9 cellular contexts compared by ENCODE assay signal in genomic region chr6:122869437-122870024, GRCh38.
DNase-seq lines count a peak whose midpoint lies in the region; ATAC-seq and TF ChIP-seq lines count a peak whose summit lies in the region.
"Had no signal": no experiment of that assay in that cellular context is flagged by ENCODE, and none has a peak within 500 bp of the region (broad histone marks: within the 10 kb centered on the region; RNA-seq: fewer than 3 reads in every experiment).

No MANE protein-coding gene starts in this region.

- no peak overlapping the region for H3K4me3 ChIP-seq in PC-3 (ENCODE audit: low read length)
- no peak overlapping the region for H3K4me3 ChIP-seq in epithelial cell of proximal tubule (ENCODE audit: low read depth, low read length)
- no peak overlapping the region for H3K4me3 ChIP-seq in neural cell (ENCODE audit: low read length)
- H3K4me3 ChIP-seq: BLaER1 had no signal

- no peak overlapping the region for H3K4ac ChIP-seq in H9 (ENCODE audit: low read depth, low read length)

- H4K5ac ChIP-seq in H9 (ENCODE audit: insufficient read length, low read depth, low read length) = no peak overlapping the region

- H3K36me3 Mint-ChIP-seq in H9 (ENCODE audit: insufficient read depth in 1 of 3, low read depth in 3 of 3) = no peaks in the 10 kb centered on the region

- no peaks in the 10 kb centered on the region for H3F3A ChIP-seq in PC-3 (ENCODE audit: low read length, unreplicated experiment)
- H3F3A ChIP-seq in neural cell (ENCODE audit: insufficient read depth, low read length, poor library complexity, severe bottlenecking) = no peaks in the 10 kb centered on the region

- H3K36me3 ChIP-seq in PC-3 (ENCODE audit: low read depth, low read length) (no peaks in the 10 kb centered on the region), neural cell (ENCODE audit: insufficient read depth, low read length) (no peaks in the 10 kb centered on the region)
- H3K36me3 ChIP-seq: BLaER1 had no signal

- no peak overlapping the region for H4K91ac ChIP-seq in H9 (ENCODE audit: insufficient read length, low read depth, low read length)

- CTCF ChIA-PET in PC-3 (lab: Charles Lee) = interaction anchor here (0.5 to 1.3 kb wide), 6 partner anchors 55 to 846 kb away, joined by 3 to 5 read pairs (median 3); no protein-coding TSS in a partner anchor

- H3K4me1 Mint-ChIP-seq in H9 = peaks cover 3 to 4% of the 10 kb centered on the region in 2 experiments; a peak in 3 of 4 replicates

- H3K9ac ChIP-seq in H9 (ENCODE audit: extremely low read depth, insufficient read length, low read length) (no peak overlapping the region), PC-3 (ENCODE audit: low read length) (no peak overlapping the region), neural cell (ENCODE audit: low read length) (no peak overlapping the region)
- H3K9ac ChIP-seq: BLaER1 had no signal

- no peak overlapping the region for H2AK5ac ChIP-seq in H9 (ENCODE audit: insufficient read length, low read length)

- peak; percentile 79 for TF ChIP-seq CTCF in H9 (conservative IDR thresholded peaks at IDR 0.05)
- TF ChIP-seq CTCF in PC-3 (conservative IDR thresholded peaks at IDR 0.05; ENCODE audit: low read depth, low read length) = peak; percentile 75
- TF ChIP-seq CTCF in epithelial cell of proximal tubule (conservative IDR thresholded peaks at IDR 0.05; ENCODE audit: low read depth, low read length) = peak; percentile 86
- peak; percentile 85 for TF ChIP-seq CTCF in neural cell (IDR thresholded peaks at IDR 0.05; ENCODE audit: poor library complexity, severe bottlenecking)

- DNase-seq in SIG-M5 treated with dmso at 0.1 percent for 504 hours (lab: John Stamatoyannopoulos, UW; ENCODE audit: unreplicated experiment) (peak; percentile 56), SIG-M5 (lab: John Stamatoyannopoulos, UW) (no peak), H9 (peak; percentile 50), LoVo (ENCODE audit: low spot score) (peak; percentile 40), PC-3 (peak; percentile 57), epithelial cell of proximal tubule (ENCODE audit: low read depth) (peak; percentile 12)
- no peak for DNase-seq in activated CD4-positive, alpha-beta T cell treated with anti-CD3 and anti-CD28 coated beads for 4 hours

- no peak overlapping the region for H4K8ac ChIP-seq in H9 (replicated peaks; ENCODE audit: insufficient read length, low read depth, low read length)

- H3K27me3 ChIP-seq in H9 (ENCODE audit: insufficient read depth, low read length) = no peaks in the 10 kb centered on the region
- peaks cover 7% of the 10 kb centered on the region; the same call in 1 of the 2 replicates for H3K27me3 ChIP-seq in PC-3 (ENCODE audit: low read length)
- no peaks in the 10 kb centered on the region for H3K27me3 ChIP-seq in neural cell (ENCODE audit: insufficient read depth, low read depth, low read length)
- H3K27me3 ChIP-seq: BLaER1 had no signal

- peak; percentile 94 for TF ChIP-seq RAD21 in neural cell (conservative IDR thresholded peaks at IDR 0.05)

- no peak for TF ChIP-seq EP300 in neural cell (conservative IDR thresholded peaks at IDR 0.05; ENCODE audit: poor library complexity, severe bottlenecking)

- no peak overlapping the region for H3K23ac ChIP-seq in H9 (ENCODE audit: insufficient read length, low read depth, low read length)

- H3T11ph ChIP-seq in H9 (ENCODE audit: low read length) = no peak overlapping the region

- no peak overlapping the region for H3K56ac ChIP-seq in H9 (ENCODE audit: insufficient read length, low read depth, low read length)

- H3K4me3 Mint-ChIP-seq in H9 = no peak overlapping the region

- no peaks in the 10 kb centered on the region for H4K20me1 ChIP-seq in H9 (ENCODE audit: control insufficient read depth, insufficient read depth, insufficient read length)
- H4K20me1 ChIP-seq in PC-3 (ENCODE audit: low read length) = no peaks in the 10 kb centered on the region
- no peaks in the 10 kb centered on the region for H4K20me1 ChIP-seq in neural cell (ENCODE audit: insufficient read depth)
- H4K20me1 ChIP-seq: BLaER1 had no signal

- no peak overlapping the region for H3K4me2 ChIP-seq in H9 (ENCODE audit: insufficient read depth, insufficient read length, low read length)
- no peak overlapping the region for H3K4me2 ChIP-seq in PC-3 (ENCODE audit: low read length)
- H3K4me2 ChIP-seq in neural cell (ENCODE audit: low read length) = no peak overlapping the region
- H3K4me2 ChIP-seq: BLaER1 had no signal

- H2BK12ac ChIP-seq in H9 (ENCODE audit: insufficient read length, low read depth, low read length) = no peak overlapping the region

- no peak overlapping the region for H2BK15ac ChIP-seq in H9 (ENCODE audit: low read depth, low read length)

- no peaks in the 10 kb centered on the region for H3K79me2 ChIP-seq in H9 (ENCODE audit: insufficient read depth, low read length)
- H3K79me2 ChIP-seq in PC-3 (ENCODE audit: low read length) = no peaks in the 10 kb centered on the region
- H3K79me2 ChIP-seq in neural cell (replicated peaks; ENCODE audit: insufficient read depth, low read length) = no peaks in the 10 kb centered on the region

- no TSS peak for BruUV-seq in PC-3 (replicated peaks; lab: Mats Ljungman, UMichigan)

- H3K14ac ChIP-seq in H9 (ENCODE audit: insufficient read depth, low read length) = no peak overlapping the region

- H3K9me3 ChIP-seq in H9 (ENCODE audit: control insufficient read depth, low read depth, low read length) = no peaks in the 10 kb centered on the region
- no peaks in the 10 kb centered on the region for H3K9me3 ChIP-seq in PC-3 (ENCODE audit: low read length)
- H3K9me3 ChIP-seq in neural cell (ENCODE audit: low read length) = no peaks in the 10 kb centered on the region
- H3K9me3 ChIP-seq: BLaER1 had no signal

- POLR2A ChIA-PET in PC-3 (lab: Charles Lee; ENCODE audit: unreplicated experiment) = no interaction called here

- no peak overlapping the region for H2BK5ac ChIP-seq in H9 (ENCODE audit: insufficient read length, low read length)

- H3K4me1 ChIP-seq in H9 (ENCODE audit: insufficient read depth, low read length) (no peaks in the 10 kb centered on the region), PC-3 (ENCODE audit: insufficient read depth, low read length) (peaks cover 9% of the 10 kb centered on the region)
- H3K4me1 ChIP-seq: BLaER1 had no signal

- H3K79me1 ChIP-seq in H9 (ENCODE audit: insufficient read depth, low read depth, low read length, poor library complexity, severe bottlenecking) = no peaks in the 10 kb centered on the region

- H3K18ac ChIP-seq in H9 (ENCODE audit: insufficient read length, low read depth, low read length) = no peak overlapping the region

- H2BK120ac ChIP-seq in H9 (ENCODE audit: low read depth, low read length, poor library complexity, severe bottlenecking) = no peak overlapping the region

- H3K9me3 Mint-ChIP-seq in H9 = no peaks in the 10 kb centered on the region

- H3K9me2 ChIP-seq in PC-3 (replicated peaks; ENCODE audit: low read length) (no peaks in the 10 kb centered on the region), neural cell (ENCODE audit: insufficient read depth, low read length) (no peaks in the 10 kb centered on the region)

- H3K23me2 ChIP-seq in H9 (ENCODE audit: insufficient read length, low read depth, low read length, poor library complexity, severe bottlenecking) = no peaks in the 10 kb centered on the region

- ATAC-seq in PC-3 = peak; percentile 95

- intact Hi-C loops in PC-3 (cut with micrococcal nuclease) = loop anchor here (1.0 to 5.0 kb wide), 2 partner anchors 449 to 513 kb away; no protein-coding TSS in a partner anchor

- no peaks in the 10 kb centered on the region for H3K27me3 Mint-ChIP-seq in H9 (ENCODE audit: low read depth)

- H2AFZ ChIP-seq in H9 (ENCODE audit: low read length) (no peak overlapping the region), PC-3 (ENCODE audit: low read length) (no peak overlapping the region), neural cell (ENCODE audit: low read depth, low read length) (no peak overlapping the region)

- H2BK20ac ChIP-seq in H9 (ENCODE audit: low read depth, low read length, poor library complexity, severe bottlenecking) = no peak overlapping the region

- H3K27ac Mint-ChIP-seq in H9 = no peak overlapping the region

- H3K27ac ChIP-seq in H9 (ENCODE audit: insufficient read length, low read depth, low read length) = no peak overlapping the region
- no peak overlapping the region for H3K27ac ChIP-seq in PC-3 (ENCODE audit: low read length)
- no peak overlapping the region for H3K27ac ChIP-seq in neural cell (ENCODE audit: low read length)
- H3K27ac ChIP-seq: BLaER1 had no signal

TF ChIP-seq in neural cell, 6 proteins besides CTCF, POLR2A, EP300 and RAD21:
- TF ChIP-seq SMC3 (conservative IDR thresholded peaks at IDR 0.05; ENCODE audit: poor library complexity) (peak; percentile 89), TAF1 (IDR thresholded peaks at IDR 0.05; ENCODE audit: low read depth) (no peak), REST (IDR thresholded peaks at IDR 0.05; ENCODE audit: borderline replicate concordance) (no peak), POLR2AphosphoS5 (IDR thresholded peaks at IDR 0.05) (no peak)

Comparison
In these comparisons a context has a peak if more than half of its experiments do, and no peak if none do; other contexts are left out.
1. DNase-seq: peak in SIG-M5 treated with dmso at 0.1 percent for 504 hours (single experiment), H9 (single experiment), LoVo (single experiment), PC-3 (single experiment) and epithelial cell of proximal tubule (single experiment); none in SIG-M5 (single experiment) and activated CD4-positive, alpha-beta T cell treated with anti-CD3 and anti-CD28 coated beads for 4 hours (0 of 2).
2. Peak in every context shown above with its lines, with median percentiles within 50 percentile points of each other: CTCF ChIP-seq.